Comparison of ENCODE assay signal across 25 cellular contexts in the genomic region with DNA sequence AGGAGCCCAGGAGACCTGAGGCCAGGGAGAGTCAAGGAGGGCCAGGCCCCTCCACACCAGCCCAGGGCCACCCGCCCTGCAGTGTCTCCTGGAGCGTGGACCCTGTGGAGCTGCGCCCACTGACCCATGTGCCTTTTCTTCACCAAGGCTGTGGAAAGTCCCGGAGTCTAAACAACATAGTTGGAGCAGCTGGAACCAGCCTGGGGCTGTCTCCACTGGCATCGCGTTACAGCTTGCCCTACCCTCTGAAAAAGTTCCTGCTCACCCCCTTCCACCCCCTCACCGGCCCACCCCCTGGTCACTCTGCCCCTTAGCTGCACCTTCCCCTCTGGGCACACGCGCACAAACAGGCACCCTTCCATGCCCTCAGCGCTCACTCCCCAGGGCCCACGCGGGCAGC.
"Had no signal": no experiment of that assay in that cellular context is flagged by ENCODE, and none has a peak within 500 bp of the region (broad histone marks: within the 10 kb centered on the region; RNA-seq: fewer than 3 reads in every experiment).

No MANE protein-coding gene starts in this region.

- H3K27me3 ChIP-seq: cardiac muscle cell, dorsolateral prefrontal cortex, heart right ventricle, spleen, tibial nerve had no signal

- ATAC-seq: activated CD4-positive, CD25-positive, alpha-beta regulatory T cell treated with anti-CD3 and anti-CD28 coated beads, Interleukin-2, amount 50 U/mL, for 24 hours; effector memory CD8-positive, alpha-beta T cell; heart right ventricle; left ventricle myocardium superior; right cardiac atrium had no signal

- DNase-seq: activated CD4-positive, alpha-beta memory T cell treated with anti-CD3 and anti-CD28 coated beads for 36 hours; activated CD4-positive, alpha-beta T cell treated with anti-CD3 and anti-CD28 coated beads, Interleukin-2, amount 10 ng/mL, durations not matched to agents 24 days and 14 days; activated CD8-positive, alpha-beta memory T cell treated with anti-CD3 and anti-CD28 coated beads, Interleukin-2, amount 50 U/mL, for 4 hours; activated T-cell treated with anti-CD3 and anti-CD28 coated beads, Interleukin-2, amount 50 U/mL, for 1 hour; effector memory CD8-positive, alpha-beta T cell; foreskin fibroblast; heart right ventricle; left ventricle myocardium superior; naive B cell; occipital lobe; right cardiac atrium; spleen; stimulated activated naive CD4-positive, alpha-beta T cell; T-helper 9 cell; WERI-Rb-1 had no signal

- H3K4me3 Mint-ChIP-seq: activated CD4-positive, alpha-beta memory T cell treated with anti-CD3 and anti-CD28 coated beads for 36 hours; activated CD4-positive, alpha-beta T cell treated with anti-CD3 and anti-CD28 coated beads, Interleukin-2, amount 10 ng/mL, durations not matched to agents 24 days and 14 days; activated naive CD4-positive, alpha-beta T cell treated with anti-CD3 and anti-CD28 coated beads, Interleukin-2, amount 50 U/mL, for 24 hours; effector memory CD8-positive, alpha-beta T cell; naive B cell; neural crest cell had no signal

- H3K27ac ChIP-seq: cardiac muscle cell, coronary artery, heart right ventricle, parathyroid adenoma, spleen, tibial nerve, WERI-Rb-1 had no signal

- H3K9me3 ChIP-seq: spleen had no signal

- H3K27ac Mint-ChIP-seq: activated CD4-positive, alpha-beta memory T cell treated with anti-CD3 and anti-CD28 coated beads for 36 hours; activated CD4-positive, alpha-beta T cell treated with anti-CD3 and anti-CD28 coated beads, Interleukin-2, amount 10 ng/mL, durations not matched to agents 24 days and 14 days; activated naive CD4-positive, alpha-beta T cell treated with anti-CD3 and anti-CD28 coated beads, Interleukin-2, amount 50 U/mL, for 24 hours; activated T-helper 2 cell treated with anti-CD3 and anti-CD28 coated beads, Interferon-gamma antibody, Interleukin-2, Interleukin-4, amounts not matched to agents 10 μg/mL and 5 μg/mL and 100 μg/mL, durations not matched to agents 14 hours and 24 hours and 36 hours; effector memory CD8-positive, alpha-beta T cell had no signal

- FAIRE-seq: TTC549 had no signal

- H3K27me3 Mint-ChIP-seq: activated CD4-positive, alpha-beta memory T cell treated with anti-CD3 and anti-CD28 coated beads for 36 hours; activated CD4-positive, alpha-beta T cell treated with anti-CD3 and anti-CD28 coated beads, Interleukin-2, amount 10 ng/mL, durations not matched to agents 24 days and 14 days; activated naive CD4-positive, alpha-beta T cell treated with anti-CD3 and anti-CD28 coated beads, Interleukin-2, amount 50 U/mL, for 24 hours; effector memory CD8-positive, alpha-beta T cell; naive B cell had no signal

- H3K36me3 ChIP-seq: cardiac muscle cell had no signal

- H3K4me1 Mint-ChIP-seq: activated CD4-positive, alpha-beta T cell treated with anti-CD3 and anti-CD28 coated beads, Interleukin-2, amount 10 ng/mL, durations not matched to agents 24 days and 14 days; activated naive CD4-positive, alpha-beta T cell treated with anti-CD3 and anti-CD28 coated beads, Interleukin-2, amount 50 U/mL, for 24 hours; neural crest cell had no signal

- H3K4me1 ChIP-seq: heart right ventricle, parathyroid adenoma, tibial nerve had no signal

- H3K9me3 Mint-ChIP-seq: activated CD4-positive, alpha-beta memory T cell treated with anti-CD3 and anti-CD28 coated beads for 36 hours; activated CD4-positive, alpha-beta T cell treated with anti-CD3 and anti-CD28 coated beads, Interleukin-2, amount 10 ng/mL, durations not matched to agents 24 days and 14 days; activated naive CD4-positive, alpha-beta T cell treated with anti-CD3 and anti-CD28 coated beads, Interleukin-2, amount 50 U/mL, for 24 hours; activated T-helper 2 cell treated with anti-CD3 and anti-CD28 coated beads, Interferon-gamma antibody, Interleukin-2, Interleukin-4, amounts not matched to agents 10 μg/mL and 5 μg/mL and 100 μg/mL, durations not matched to agents 14 hours and 24 hours and 36 hours; effector memory CD8-positive, alpha-beta T cell; naive B cell; neural crest cell had no signal

- H3K9ac ChIP-seq: parathyroid adenoma had no signal

- H3K4me3 ChIP-seq: cardiac muscle cell, coronary artery, dorsolateral prefrontal cortex, heart right ventricle, spleen, tibial nerve had no signal
